Comparison of ENCODE assay signal across 18 cellular contexts in the genomic region with DNA sequence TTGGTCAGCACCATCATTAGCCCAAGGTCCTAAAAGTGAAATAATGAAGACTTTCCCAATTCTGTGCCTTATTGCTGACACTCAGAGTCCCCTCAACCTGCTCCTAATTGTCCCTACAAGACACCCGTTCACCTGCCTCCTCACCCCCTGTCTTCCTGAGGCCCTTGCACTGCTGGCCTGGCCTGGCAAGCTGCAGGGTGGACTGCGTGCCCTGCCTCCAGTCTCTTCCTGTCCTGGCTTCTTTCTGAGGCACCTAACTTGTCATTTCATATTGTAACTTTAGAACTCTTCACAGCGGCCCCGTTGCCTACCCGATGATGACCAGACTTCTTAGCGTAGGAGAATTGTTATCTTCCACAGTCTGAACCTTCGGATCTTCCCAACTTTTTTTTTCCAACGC.
DNase-seq lines count a peak whose midpoint lies in the region; ATAC-seq and TF ChIP-seq lines count a peak whose summit lies in the region.
"Had no signal": no experiment of that assay in that cellular context is flagged by ENCODE, and none has a peak within 500 bp of the region (broad histone marks: within the 10 kb centered on the region; RNA-seq: fewer than 3 reads in every experiment).

No MANE protein-coding gene starts in this region.

- no peak overlapping the region for H3K27ac ChIP-seq in heart right ventricle
- H3K27ac ChIP-seq: GM23248 had no signal

- 56 to 63% methylated on average over 8 of the region's 8 CpGs for WGBS in heart right ventricle, 2 donors

- DNase-seq in activated T-cell treated with anti-CD3 and anti-CD28 coated beads, Interleukin-2, amount 50 U/mL, for 72 hours = no peak
- no peak for DNase-seq in activated T-cell treated with anti-CD3 and anti-CD28 coated beads, Interleukin-2, amount 50 U/mL, for 48 hours
- DNase-seq in heart right ventricle = no peak
- DNase-seq in cardiac septum (ENCODE audit: low spot score) = no peak
- DNase-seq in nephron progenitor cell = no peak
- no peak for DNase-seq in type B pancreatic cell (ENCODE audit: extremely low spot score, unreplicated experiment)
- no peak for DNase-seq in activated naive CD4-positive, alpha-beta T cell treated with anti-CD3 and anti-CD28 coated beads, Interleukin-2, amount 50 U/mL, for 72 hours (ENCODE audit: low spot score in 2 of 2)
- no peak for DNase-seq in superior temporal gyrus (ENCODE audit: extremely low spot score)
- DNase-seq: ACHN; C1 segment of cervical spinal cord; CD4-positive, alpha-beta memory T cell; COR-L47; DMS153; DMS79 treated with DMSO at 0.1 percent for 48 hours; EL; GM23248; H7 had no signal

- peaks cover 0 to 30% (median 4%) of the 10 kb centered on the region in 9 donors for H3K4me1 ChIP-seq in heart right ventricle

- peaks cover 0 to 77% (median 6%) of the 10 kb centered on the region in 9 donors for H3K36me3 ChIP-seq in heart right ventricle

- no peaks in the 10 kb centered on the region for H3K9me3 Mint-ChIP-seq in activated T-cell treated with anti-CD3 and anti-CD28 coated beads, Interleukin-2, amount 50 U/mL, for 72 hours
- peaks cover 6% of the 10 kb centered on the region for H3K9me3 Mint-ChIP-seq in nephron progenitor cell
- H3K9me3 Mint-ChIP-seq in type B pancreatic cell = no peaks in the 10 kb centered on the region
- no peaks in the 10 kb centered on the region for H3K9me3 Mint-ChIP-seq in activated naive CD4-positive, alpha-beta T cell treated with anti-CD3 and anti-CD28 coated beads, Interleukin-2, amount 50 U/mL, for 72 hours

- TF ChIP-seq CTCF in heart right ventricle (IDR thresholded peaks at IDR 0.05) (no peak), nephron progenitor cell (IDR thresholded peaks at IDR 0.05) (no peak), type B pancreatic cell (conservative IDR thresholded peaks at IDR 0.05) (no peak)

- H3K27me3 Mint-ChIP-seq in activated T-cell treated with anti-CD3 and anti-CD28 coated beads, Interleukin-2, amount 50 U/mL, for 72 hours (ENCODE audit: low read depth) = no peaks in the 10 kb centered on the region
- H3K27me3 Mint-ChIP-seq in nephron progenitor cell (ENCODE audit: low read depth, poor library complexity) = peaks cover 12% of the 10 kb centered on the region
- H3K27me3 Mint-ChIP-seq in type B pancreatic cell = no peaks in the 10 kb centered on the region
- H3K27me3 Mint-ChIP-seq: B cell; CD4-positive, alpha-beta memory T cell had no signal

- H3K9me3 ChIP-seq in heart right ventricle = no peaks in the 10 kb centered on the region

- no peak for ATAC-seq in activated T-cell treated with anti-CD3 and anti-CD28 coated beads, Interleukin-2, amount 50 U/mL, for 72 hours (replicated peaks in 1 of 2)
- peak in 6 of 8 donors; percentile 29 to 64 (median 44) for ATAC-seq in heart right ventricle
- ATAC-seq in activated naive CD4-positive, alpha-beta T cell treated with anti-CD3 and anti-CD28 coated beads, Interleukin-2, amount 50 U/mL, for 72 hours = no peak

- H3K36me3 Mint-ChIP-seq in activated T-cell treated with anti-CD3 and anti-CD28 coated beads, Interleukin-2, amount 50 U/mL, for 72 hours (ENCODE audit: insufficient read depth in 2 of 2) = peaks cover 11 to 13% of the 10 kb centered on the region in 2 donors
- H3K36me3 Mint-ChIP-seq in nephron progenitor cell (ENCODE audit: low read depth) (peaks cover 15% of the 10 kb centered on the region), type B pancreatic cell (peaks cover 48% of the 10 kb centered on the region)
- peaks cover 22 to 56% of the 10 kb centered on the region in 2 donors for H3K36me3 Mint-ChIP-seq in activated naive CD4-positive, alpha-beta T cell treated with anti-CD3 and anti-CD28 coated beads, Interleukin-2, amount 50 U/mL, for 72 hours

- intact Hi-C loops in heart right ventricle (cut with DNase I) (loop anchor here in 1 of 10 donors (5.0 kb wide), 1 partner anchor 122 kb away; no protein-coding TSS in a partner anchor), cardiac septum (cut with DNase I) (loop anchor here (10.0 kb wide), 1 partner anchor 456 kb away; a partner anchor contains a TSS)

- peaks cover 13% of the 10 kb centered on the region for H3K4me1 Mint-ChIP-seq in activated T-cell treated with anti-CD3 and anti-CD28 coated beads, Interleukin-2, amount 50 U/mL, for 72 hours (ENCODE audit: low read depth)
- H3K4me1 Mint-ChIP-seq in nephron progenitor cell (peaks cover 3% of the 10 kb centered on the region), type B pancreatic cell (ENCODE audit: unreplicated experiment) (peaks cover 22% of the 10 kb centered on the region)

- peak overlapping the region; percentile 13 for H3K27ac Mint-ChIP-seq in activated T-cell treated with anti-CD3 and anti-CD28 coated beads, Interleukin-2, amount 50 U/mL, for 72 hours
- H3K27ac Mint-ChIP-seq in nephron progenitor cell (peak overlapping the region; percentile 39), type B pancreatic cell (no peak overlapping the region)
- no peak overlapping the region for H3K27ac Mint-ChIP-seq in activated naive CD4-positive, alpha-beta T cell treated with anti-CD3 and anti-CD28 coated beads, Interleukin-2, amount 50 U/mL, for 72 hours
- H3K27ac Mint-ChIP-seq: B cell had no signal

- no peak overlapping the region for H3K4me3 ChIP-seq in heart right ventricle
- H3K4me3 ChIP-seq: GM23248 had no signal

- H3K4me3 Mint-ChIP-seq in activated T-cell treated with anti-CD3 and anti-CD28 coated beads, Interleukin-2, amount 50 U/mL, for 72 hours = no peak overlapping the region
- H3K4me3 Mint-ChIP-seq in nephron progenitor cell (no peak overlapping the region), type B pancreatic cell (peak overlapping the region; percentile 37)
- H3K4me3 Mint-ChIP-seq: B cell had no signal

- H3K27me3 ChIP-seq in heart right ventricle = no peaks in the 10 kb centered on the region

Comparison
In these comparisons a context has a peak if more than half of its experiments do, and no peak if none do; other contexts are left out.
1. ATAC-seq: peak in heart right ventricle (6 of 8); none in activated T-cell treated with anti-CD3 and anti-CD28 coated beads, Interleukin-2, amount 50 U/mL, for 72 hours (0 of 2) and activated naive CD4-positive, alpha-beta T cell treated with anti-CD3 and anti-CD28 coated beads, Interleukin-2, amount 50 U/mL, for 72 hours (0 of 2).
2. H3K27ac Mint-ChIP-seq: peak in activated T-cell treated with anti-CD3 and anti-CD28 coated beads, Interleukin-2, amount 50 U/mL, for 72 hours (single experiment) and nephron progenitor cell (single experiment); none in type B pancreatic cell (single experiment) and activated naive CD4-positive, alpha-beta T cell treated with anti-CD3 and anti-CD28 coated beads, Interleukin-2, amount 50 U/mL, for 72 hours (0 of 2).